In genomic region chr17:10318540-10318939, GRCh38 we compare ENCODE assay signal across 23 cellular contexts. TPM values are rescaled to one million over a fixed set of nuclear protein-coding genes. Genes with fewer than 3 reads are reported as not detected.
"Had no signal": no experiment of that assay in that cellular context is flagged by ENCODE, and none has a peak within 500 bp of the region (broad histone marks: within the 10 kb centered on the region; RNA-seq: fewer than 3 reads in every experiment).

No MANE protein-coding gene starts in this region.

- H3K27me3 Mint-ChIP-seq: activated CD4-positive, alpha-beta T cell treated with anti-CD3 and anti-CD28 coated beads, Interleukin-2, amount 10 ng/mL, durations not matched to agents 7 days and 5 days; activated naive CD8-positive, alpha-beta T cell treated with anti-CD3 and anti-CD28 coated beads, Interleukin-2, amount 50 U/mL, for 24 hours; brain had no signal

- H3K9me3 Mint-ChIP-seq: activated CD4-positive, alpha-beta T cell treated with anti-CD3 and anti-CD28 coated beads, Interleukin-2, amount 10 ng/mL, durations not matched to agents 7 days and 5 days; activated naive CD8-positive, alpha-beta T cell treated with anti-CD3 and anti-CD28 coated beads, Interleukin-2, amount 50 U/mL, for 24 hours; activated T-cell treated with anti-CD3 and anti-CD28 coated beads, Interleukin-2, amount 50 U/mL, for 4 hours; stimulated activated naive CD8-positive, alpha-beta T cell treated with anti-CD3 and anti-CD28 coated beads, Interleukin-15, amount 100 ng/mL, for 72 hours; type B pancreatic cell had no signal

- H3K36me3 ChIP-seq: gastrocnemius medialis, left ventricle myocardium inferior, suprapubic skin had no signal

- H3K36me3 Mint-ChIP-seq: activated naive CD4-positive, alpha-beta T cell treated with anti-CD3 and anti-CD28 coated beads, Interleukin-2, amount 10 ng/mL, durations not matched to agents 7 days and 5 days; brain; type B pancreatic cell had no signal

- H3K27me3 ChIP-seq: gastrocnemius medialis, suprapubic skin had no signal

- H3K4me1 ChIP-seq: gastrocnemius medialis, left ventricle myocardium inferior had no signal

- H3K4me3 Mint-ChIP-seq: activated CD4-positive, alpha-beta T cell treated with anti-CD3 and anti-CD28 coated beads, Interleukin-2, amount 10 ng/mL, durations not matched to agents 7 days and 5 days; activated naive CD4-positive, alpha-beta T cell treated with anti-CD3 and anti-CD28 coated beads, Interleukin-2, amount 10 ng/mL, durations not matched to agents 7 days and 5 days; activated naive CD8-positive, alpha-beta T cell treated with anti-CD3 and anti-CD28 coated beads, Interleukin-2, amount 50 U/mL, for 24 hours; activated T-cell treated with anti-CD3 and anti-CD28 coated beads, Interleukin-2, amount 50 U/mL, for 4 hours; brain; stimulated activated naive CD8-positive, alpha-beta T cell treated with anti-CD3 and anti-CD28 coated beads, Interleukin-15, amount 100 ng/mL, for 72 hours; type B pancreatic cell had no signal

- H3K4me1 Mint-ChIP-seq: activated naive CD4-positive, alpha-beta T cell treated with anti-CD3 and anti-CD28 coated beads, Interleukin-2, amount 10 ng/mL, durations not matched to agents 7 days and 5 days had no signal

- H3K9me3 ChIP-seq: gastrocnemius medialis, heart left ventricle, left ventricle myocardium inferior, suprapubic skin had no signal

- H3K27ac Mint-ChIP-seq: activated CD4-positive, alpha-beta T cell treated with anti-CD3 and anti-CD28 coated beads, Interleukin-2, amount 10 ng/mL, durations not matched to agents 7 days and 5 days; activated naive CD4-positive, alpha-beta T cell treated with anti-CD3 and anti-CD28 coated beads, Interleukin-2, amount 10 ng/mL, durations not matched to agents 7 days and 5 days; activated naive CD8-positive, alpha-beta T cell treated with anti-CD3 and anti-CD28 coated beads, Interleukin-2, amount 50 U/mL, for 24 hours; brain; progenitor cell of endocrine pancreas; stimulated activated naive CD8-positive, alpha-beta T cell treated with anti-CD3 and anti-CD28 coated beads, Interleukin-15, amount 100 ng/mL, for 72 hours; type B pancreatic cell had no signal

- H3K27ac ChIP-seq: gastrocnemius medialis, heart left ventricle, left ventricle myocardium inferior, suprapubic skin had no signal

- H3K4me3 ChIP-seq: gastrocnemius medialis, heart left ventricle, left ventricle myocardium inferior, suprapubic skin had no signal

- DNase-seq: activated CD4-positive, alpha-beta T cell treated with anti-CD3 and anti-CD28 coated beads, Interleukin-2, amount 10 ng/mL, durations not matched to agents 7 days and 5 days; activated CD8-positive, alpha-beta memory T cell treated with anti-CD3 and anti-CD28 coated beads, Interleukin-2, amount 50 U/mL, for 4 hours; activated naive CD4-positive, alpha-beta T cell treated with anti-CD3 and anti-CD28 coated beads, Interleukin-2, amount 10 ng/mL, durations not matched to agents 7 days and 5 days; activated naive CD8-positive, alpha-beta T cell treated with anti-CD3 and anti-CD28 coated beads, Interleukin-2, amount 50 U/mL, for 24 hours; activated T-cell treated with anti-CD3 and anti-CD28 coated beads, Interleukin-2, amount 50 U/mL, for 4 hours; anterior cingulate cortex; central memory CD4-positive, alpha-beta T cell; erythroblast; gastrocnemius medialis; heart left ventricle; left ventricle myocardium inferior; mammary epithelial cell; occipital lobe; stimulated activated CD4-positive, alpha-beta T cell treated with anti-CD3 and anti-CD28 coated beads, Interleukin-2, amount 100 ng/mL, for 48 hours; stimulated activated naive CD8-positive, alpha-beta T cell treated with anti-CD3 and anti-CD28 coated beads, Interleukin-15, amount 100 ng/mL, for 72 hours had no signal

- FAIRE-seq: colon, endometrium had no signal

RNA-seq across cellular contexts. Expression of gene MYH13, which starts 54.3 kb away (rescaled TPM):
- total RNA-seq: activated CD4-positive, alpha-beta T cell treated with anti-CD3 and anti-CD28 coated beads, Interleukin-2, amount 10 ng/mL, durations not matched to agents 7 days and 5 days; activated T-cell treated with anti-CD3 and anti-CD28 coated beads, Interleukin-2, amount 50 U/mL, for 4 hours; gastrocnemius medialis; heart left ventricle; kidney epithelial cell; left ventricle myocardium inferior; mammary epithelial cell; mononuclear cell; occipital lobe; progenitor cell of endocrine pancreas; suprapubic skin had no signal
- polyA plus RNA-seq: mammary epithelial cell had no signal
